Comparison of ENCODE assay signal across 9 cellular contexts in the genomic region with DNA sequence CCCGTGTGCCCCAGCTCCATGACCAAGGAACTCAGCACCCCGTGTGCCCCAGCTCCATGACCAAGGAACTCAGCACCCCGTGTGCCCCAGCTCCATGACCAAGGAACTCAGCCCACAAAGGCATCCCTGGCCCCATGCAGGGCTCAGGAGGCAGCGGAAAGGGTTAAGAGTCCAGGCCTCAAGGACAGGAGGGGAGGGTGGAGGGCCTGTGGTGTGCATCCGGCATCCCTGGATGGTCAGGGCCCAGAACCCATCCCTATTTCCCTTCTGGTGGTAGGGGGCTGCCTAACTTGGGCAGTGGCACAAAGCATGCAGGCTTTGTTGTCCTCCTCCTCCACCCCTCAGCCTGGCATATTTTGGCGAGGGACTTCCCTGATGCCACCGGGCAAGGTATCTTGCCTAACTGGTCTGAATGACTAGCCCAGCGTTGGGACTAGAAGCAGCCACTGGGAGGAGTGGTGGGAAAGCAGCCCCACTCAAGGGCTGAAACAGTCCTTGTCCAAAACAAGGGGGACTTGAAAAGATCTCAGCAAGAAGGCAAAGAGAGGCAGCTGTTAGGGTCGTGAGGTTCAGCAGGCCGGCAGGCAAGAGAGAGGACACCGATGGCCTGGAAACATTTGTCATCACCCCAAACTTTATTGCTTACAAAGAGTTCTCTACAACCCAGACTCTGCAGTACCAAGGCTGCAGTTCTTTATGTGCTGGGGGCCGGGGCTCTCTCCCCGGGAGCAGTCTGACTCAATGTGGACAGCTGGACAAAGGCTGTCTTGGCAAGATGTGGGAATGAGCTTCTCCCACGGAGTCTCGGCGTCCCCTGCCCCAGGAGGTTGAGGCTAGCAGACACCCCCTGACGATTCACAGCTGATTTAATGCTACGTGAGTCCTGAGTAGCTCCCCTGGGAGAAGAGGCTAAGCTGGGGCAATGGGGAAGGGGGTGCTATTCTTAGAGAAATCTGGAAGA. TPM values are rescaled to one million over a fixed set of nuclear protein-coding genes. Genes with fewer than 3 reads are reported as not detected.
DNase-seq lines count a peak whose midpoint lies in the region; ATAC-seq, FAIRE-seq and TF ChIP-seq lines count a peak whose summit lies in the region.
"Had no signal": no experiment of that assay in that cellular context is flagged by ENCODE, and none has a peak within 500 bp of the region (broad histone marks: within the 10 kb centered on the region; RNA-seq: fewer than 3 reads in every experiment).

No MANE protein-coding gene starts in this region.

- H3K36me3 Mint-ChIP-seq in progenitor cell of endocrine pancreas (ENCODE audit: insufficient read depth) = peaks cover 9% of the 10 kb centered on the region

- ATAC-seq in GM18505 (IDR thresholded peaks at IDR 0.05; ENCODE audit: unreplicated experiment) = no peak
- no peak for ATAC-seq in GM18498 (IDR thresholded peaks at IDR 0.05; ENCODE audit: unreplicated experiment)
- ATAC-seq in GM21786 (IDR thresholded peaks at IDR 0.05; ENCODE audit: unreplicated experiment) = no peak
- no peak for ATAC-seq in HG02970 (IDR thresholded peaks at IDR 0.05; ENCODE audit: low FRiP score, unreplicated experiment)

- peak overlapping the region; percentile 24 for H3K4me3 Mint-ChIP-seq in progenitor cell of endocrine pancreas (ENCODE audit: low read depth)

- FAIRE-seq in urothelium cell line (lab: Jason Lieb, UNC) = no peak

- H3K27ac Mint-ChIP-seq in progenitor cell of endocrine pancreas = no peak overlapping the region

- no peaks in the 10 kb centered on the region for H3K9me3 Mint-ChIP-seq in progenitor cell of endocrine pancreas (ENCODE audit: low read depth)

- peaks cover 17% of the 10 kb centered on the region for H3K27me3 Mint-ChIP-seq in progenitor cell of endocrine pancreas

- TF ChIP-seq CTCF in VCaP (conservative IDR thresholded peaks at IDR 0.05) = peak; percentile 51
- TF ChIP-seq CTCF in fibroblast of pulmonary artery (IDR thresholded peaks at IDR 0.05; ENCODE audit: low read length, missing control alignments) = peak; percentile 14
- TF ChIP-seq CTCF in progenitor cell of endocrine pancreas (IDR thresholded peaks at IDR 0.05; ENCODE audit: unreplicated experiment) = no peak

- H3K27ac ChIP-seq in VCaP = peak overlapping the region; percentile 96

- H3K4me1 Mint-ChIP-seq in progenitor cell of endocrine pancreas (ENCODE audit: low read depth) = peaks cover 1% of the 10 kb centered on the region

- H3K4me3 ChIP-seq in fibroblast of pulmonary artery (replicated peaks; ENCODE audit: low read depth, low read length) = no peak overlapping the region

- DNase-seq in fibroblast of pulmonary artery (ENCODE audit: low read depth) (peak; percentile 60), progenitor cell of endocrine pancreas (ENCODE audit: low spot score, unreplicated experiment) (no peak), urothelium cell line (ENCODE audit: low spot score) (no peak)

- peak; percentile 23 for TF ChIP-seq POLR2A in GM18505 (IDR thresholded peaks at IDR 0.05; ENCODE audit: borderline replicate concordance, extremely low read depth, insufficient read depth, insufficient read length)

RNA-seq across cellular contexts. Expression of gene SPATA32, which starts 0.9 kb away (rescaled TPM):
- 0.24 TPM in 1 of 2 replicates, not detected in the other for total RNA-seq in progenitor cell of endocrine pancreas
- total RNA-seq: SK-MEL-5 had no signal

RNA-seq across cellular contexts. Expression of gene FMNL1, which starts 41.1 kb away (rescaled TPM):
- total RNA-seq in progenitor cell of endocrine pancreas = 3.2 and 3.3 TPM in 2 replicates

RNA-seq across cellular contexts. Expression of gene MAP3K14, which starts 54.0 kb away (rescaled TPM):
- 7.8 and 8.7 TPM in 2 replicates for total RNA-seq in progenitor cell of endocrine pancreas
